Comparison of ENCODE assay signal across 8 cellular contexts in genomic region chr1:151511636-151512215, GRCh38. TPM values are rescaled to one million over a fixed set of nuclear protein-coding genes. Genes with fewer than 3 reads are reported as not detected.
DNase-seq lines count a peak whose midpoint lies in the region; ATAC-seq, FAIRE-seq and TF ChIP-seq lines count a peak whose summit lies in the region.

No MANE protein-coding gene starts in this region.

- 1% methylated on average over 22 of the region's 23 CpGs for WGBS in prostate gland

- no peak for TF ChIP-seq CTCF in left ventricle myocardium inferior (IDR thresholded peaks at IDR 0.05; ENCODE audit: borderline replicate concordance)
- TF ChIP-seq CTCF in prostate gland (IDR thresholded peaks at IDR 0.05) = peak in 1 of 4 experiments; percentile 9
- no peak for TF ChIP-seq CTCF in D721Med (IDR thresholded peaks at IDR 0.05; ENCODE audit: insufficient read depth, missing control alignments)

- H3K36me3 ChIP-seq in left ventricle myocardium inferior (no peaks in the 10 kb centered on the region), prostate gland (no peaks in the 10 kb centered on the region)

- no peaks in the 10 kb centered on the region for H3K27me3 Mint-ChIP-seq in activated naive CD4-positive, alpha-beta T cell treated with anti-CD3 and anti-CD28 coated beads, Interleukin-2, amount 50 U/mL, for 24 hours

- H3K9me3 ChIP-seq in left ventricle myocardium inferior (replicated peaks) (no peaks in the 10 kb centered on the region), prostate gland (no peaks in the 10 kb centered on the region)

- intact Hi-C loops in left ventricle myocardium inferior (cut with micrococcal nuclease) (loop anchor here (10.0 kb wide), 1 partner anchor 47 kb away; no protein-coding TSS in a partner anchor), prostate gland (cut with DNase I) (no loop called here)

- H3K27me3 ChIP-seq in left ventricle myocardium inferior (ENCODE audit: low read depth) (peaks cover 41% of the 10 kb centered on the region), prostate gland (replicated peaks; ENCODE audit: insufficient read depth) (no peaks in the 10 kb centered on the region)

- peak; percentile 94 for DNase-seq in ELF-1 (ENCODE audit: low read depth, low spot score)
- peak; percentile 30 for DNase-seq in NCI-H82 treated with DMSO at 0.1 percent for 48 hours (lab: John Stamatoyannopoulos, UW; ENCODE audit: unreplicated experiment)
- no peak for DNase-seq in left ventricle myocardium inferior
- DNase-seq in prostate gland (ENCODE audit: low spot score) = peak; percentile 46
- DNase-seq in D721Med (ENCODE audit: insufficient read length, low spot score) = no peak

- H3K36me3 Mint-ChIP-seq in activated naive CD4-positive, alpha-beta T cell treated with anti-CD3 and anti-CD28 coated beads, Interleukin-2, amount 50 U/mL, for 24 hours = no peaks in the 10 kb centered on the region

- ATAC-seq in HG02852 (IDR thresholded peaks at IDR 0.05; ENCODE audit: unreplicated experiment) (peak; percentile 6), GM18519 (IDR thresholded peaks at IDR 0.05; ENCODE audit: low FRiP score, unreplicated experiment) (no peak)

- peak overlapping the region; percentile 86 for H3K4me3 ChIP-seq in left ventricle myocardium inferior
- peak overlapping the region; percentile 58 to 66 for H3K4me3 ChIP-seq in prostate gland

- H3K27ac ChIP-seq in left ventricle myocardium inferior (replicated peaks) (no peak overlapping the region), prostate gland (peak overlapping the region; percentile 86 to 90)

- peak overlapping the region; percentile 92 for H3K4me3 Mint-ChIP-seq in activated naive CD4-positive, alpha-beta T cell treated with anti-CD3 and anti-CD28 coated beads, Interleukin-2, amount 50 U/mL, for 24 hours

- no peak for TF ChIP-seq POLR2A in prostate gland (IDR thresholded peaks at IDR 0.05)

- no peak for FAIRE-seq in D721Med (lab: Jason Lieb, UNC)

- H3K27ac Mint-ChIP-seq in activated naive CD4-positive, alpha-beta T cell treated with anti-CD3 and anti-CD28 coated beads, Interleukin-2, amount 50 U/mL, for 24 hours = peak overlapping the region; percentile 46

- H3K4me1 ChIP-seq in left ventricle myocardium inferior (peaks cover 25% of the 10 kb centered on the region), prostate gland (replicated peaks) (no peaks in the 10 kb centered on the region)

- no peaks in the 10 kb centered on the region for H3K9me3 Mint-ChIP-seq in activated naive CD4-positive, alpha-beta T cell treated with anti-CD3 and anti-CD28 coated beads, Interleukin-2, amount 50 U/mL, for 24 hours

- H3K4me1 Mint-ChIP-seq in activated naive CD4-positive, alpha-beta T cell treated with anti-CD3 and anti-CD28 coated beads, Interleukin-2, amount 50 U/mL, for 24 hours = peaks cover 27% of the 10 kb centered on the region

RNA-seq across cellular contexts. Expression of gene CGN, which starts 0.5 kb away (rescaled TPM):
- total RNA-seq in left ventricle myocardium inferior = 0.52 TPM
- 10 to 100 TPM; 23.2 to 37.5 TPM for total RNA-seq in prostate gland

RNA-seq across cellular contexts. Expression of gene TUFT1, which starts 28.4 kb away (rescaled TPM):
- total RNA-seq in left ventricle myocardium inferior (3.6 TPM), prostate gland (10 to 100 TPM; 15.2 to 29.0 TPM)

RNA-seq across cellular contexts. Expression of gene POGZ, which starts 52.4 kb away (rescaled TPM):
- total RNA-seq in left ventricle myocardium inferior (37.3 TPM), prostate gland (100 to 1,000 TPM in 1 of 2 donors, 10 to 100 TPM in 1; 34.5 to 126 TPM)

Comparison
In these comparisons a context has a peak if more than half of its experiments do, and no peak if none do; other contexts are left out.
1. DNase-seq: peak in ELF-1 (single experiment), NCI-H82 treated with DMSO at 0.1 percent for 48 hours (single experiment) and prostate gland (single experiment); none in left ventricle myocardium inferior (single experiment) and D721Med (single experiment).
2. RNA of gene CGN, which starts 0.5 kb away (total RNA-seq): 23.2 to 37.5 TPM in prostate gland; 0.52 TPM in left ventricle myocardium inferior (single experiment); every median in the first group is over 10 times any median in the second.